ENCODE assay signal across 20 cellular contexts in genomic region chr6:41013473-41014153, GRCh38. TPM values are rescaled to one million over a fixed set of nuclear protein-coding genes. Genes with fewer than 3 reads are reported as not detected.
DNase-seq lines count a peak whose midpoint lies in the region; ATAC-seq and FAIRE-seq lines count a peak whose summit lies in the region.
"Had no signal": no experiment of that assay in that cellular context is flagged by ENCODE, and none has a peak within 500 bp of the region (broad histone marks: within the 10 kb centered on the region; RNA-seq: fewer than 3 reads in every experiment).

No MANE protein-coding gene starts in this region.

- in situ Hi-C loops in G401 (cut with HindIII; ENCODE audit: low sequenced_read_pairs) = no loop called here

- DNase-seq in G401 (ENCODE audit: low spot score) (peak; percentile 20), RCC 7860 (ENCODE audit: low spot score) (peak; percentile 70), kidney tubule cell (ENCODE audit: low spot score) (peak; percentile 95), renal cortical epithelial cell (ENCODE audit: low read depth) (peak; percentile 95)
- no peak for DNase-seq in activated T-cell treated with anti-CD3 and anti-CD28 coated beads, Interleukin-2, amount 50 U/mL, for 4 hours
- DNase-seq in stimulated activated naive CD8-positive, alpha-beta T cell treated with anti-CD3 and anti-CD28 coated beads, Interleukin-15, Interleukin-2, amounts not matched to agents 100 U/mL and 50 U/mL, for 24 hours = no peak
- DNase-seq: Calu3; CD4-positive, alpha-beta T cell; DND-41; GDM1; KBM-7; NCI-H1048; NCI-H1436 treated with DMSO at 0.1 percent for 48 hours; NCI-H2029 treated with DMSO at 0.1 percent for 48 hours; NCI-H2227 treated with DMSO at 0.1 percent for 48 hours; NCI-H526 had no signal

- no peaks in the 10 kb centered on the region for H3K9me3 Mint-ChIP-seq in activated T-cell treated with anti-CD3 and anti-CD28 coated beads, Interleukin-2, amount 50 U/mL, for 4 hours
- H3K9me3 Mint-ChIP-seq: CD4-positive, alpha-beta T cell; GM23338 had no signal

- no peak for ATAC-seq in activated T-cell treated with anti-CD3 and anti-CD28 coated beads, Interleukin-2, amount 50 U/mL, for 4 hours
- ATAC-seq in GM18870 (IDR thresholded peaks at IDR 0.05; ENCODE audit: unreplicated experiment) = no peak
- no peak for ATAC-seq in stimulated activated naive CD8-positive, alpha-beta T cell treated with anti-CD3 and anti-CD28 coated beads, Interleukin-15, Interleukin-2, amounts not matched to agents 100 U/mL and 50 U/mL, for 24 hours
- ATAC-seq: GM12878, GM23338 had no signal

- peaks cover 5% of the 10 kb centered on the region for H3K27me3 Mint-ChIP-seq in activated T-cell treated with anti-CD3 and anti-CD28 coated beads, Interleukin-2, amount 50 U/mL, for 4 hours (ENCODE audit: low read depth)
- H3K27me3 Mint-ChIP-seq: CD4-positive, alpha-beta T cell had no signal

- peak; percentile 96 for FAIRE-seq in RCC 7860 (lab: Jason Lieb, UNC)
- FAIRE-seq: GM12878 had no signal

- H3K4me3 Mint-ChIP-seq in activated T-cell treated with anti-CD3 and anti-CD28 coated beads, Interleukin-2, amount 50 U/mL, for 4 hours = no peak overlapping the region
- H3K4me3 Mint-ChIP-seq: B cell; CD4-positive, alpha-beta T cell; GM23338 had no signal

- H3K36me3 Mint-ChIP-seq in activated T-cell treated with anti-CD3 and anti-CD28 coated beads, Interleukin-2, amount 50 U/mL, for 4 hours (ENCODE audit: insufficient read depth) = no peaks in the 10 kb centered on the region

- no peaks in the 10 kb centered on the region for H3K4me1 Mint-ChIP-seq in activated T-cell treated with anti-CD3 and anti-CD28 coated beads, Interleukin-2, amount 50 U/mL, for 4 hours (ENCODE audit: low read depth)
- H3K4me1 Mint-ChIP-seq: B cell, GM23338 had no signal

RNA-seq across cellular contexts. Expression of gene UNC5CL, which starts 25.4 kb away (rescaled TPM):
- 0.71 TPM in 1 of 2 replicates, not detected in the other for total RNA-seq in G401 (2014; rRNA removed; shearing (Covaris generic))
- total RNA-seq in renal cortical epithelial cell = 2.4 and 9.6 TPM in 2 replicates
- total RNA-seq in activated T-cell treated with anti-CD3 and anti-CD28 coated beads, Interleukin-2, amount 50 U/mL, for 4 hours = 1 to 10 TPM; 1.0 to 1.4 (median 1.4) TPM

RNA-seq across cellular contexts. Expression of gene TSPO2, which starts 28.7 kb away (rescaled TPM):
- total RNA-seq in G401 (2014; rRNA removed; shearing (Covaris generic)) = not detected in 2 replicates
- not detected in 2 replicates for total RNA-seq in renal cortical epithelial cell
- not detected for total RNA-seq in activated T-cell treated with anti-CD3 and anti-CD28 coated beads, Interleukin-2, amount 50 U/mL, for 4 hours
- total RNA-seq: B cell; Calu3; CD4-positive, alpha-beta T cell; GM12878; GM23338 had no signal

RNA-seq across cellular contexts. Expression of gene APOBEC2, which starts 39.4 kb away (rescaled TPM):
- not detected in 2 replicates for total RNA-seq in G401 (2014; rRNA removed; shearing (Covaris generic))
- not detected in 2 replicates for total RNA-seq in renal cortical epithelial cell
- total RNA-seq in activated T-cell treated with anti-CD3 and anti-CD28 coated beads, Interleukin-2, amount 50 U/mL, for 4 hours = not detected
- total RNA-seq: B cell; Calu3; CD4-positive, alpha-beta T cell; GM12878; GM23338 had no signal

RNA-seq across cellular contexts. Expression of gene OARD1, which starts 58.5 kb away (rescaled TPM):
- 8.7 and 14.8 TPM in 2 replicates for total RNA-seq in G401 (2014; rRNA removed; shearing (Covaris generic))
- total RNA-seq in renal cortical epithelial cell = 10.1 and 17.1 TPM in 2 replicates
- 10 to 100 TPM; 28.1 to 33.2 (median 31.7) TPM for total RNA-seq in activated T-cell treated with anti-CD3 and anti-CD28 coated beads, Interleukin-2, amount 50 U/mL, for 4 hours

RNA-seq across cellular contexts. Expression of gene NFYA, which starts 59.2 kb away (rescaled TPM):
- total RNA-seq in G401 (2014; rRNA removed; shearing (Covaris generic)) = 21.2 and 26.8 TPM in 2 replicates
- 17.5 and 38.8 TPM in 2 replicates for total RNA-seq in renal cortical epithelial cell
- total RNA-seq in activated T-cell treated with anti-CD3 and anti-CD28 coated beads, Interleukin-2, amount 50 U/mL, for 4 hours = 10 to 100 TPM; 28.0 to 28.8 (median 28.6) TPM

Comparison
In these comparisons a context has a peak if more than half of its experiments do, and no peak if none do; other contexts are left out.
1. DNase-seq: peak in G401 (single experiment), RCC 7860 (single experiment), kidney tubule cell (single experiment) and renal cortical epithelial cell (single experiment); none in activated T-cell treated with anti-CD3 and anti-CD28 coated beads, Interleukin-2, amount 50 U/mL, for 4 hours (single experiment) and stimulated activated naive CD8-positive, alpha-beta T cell treated with anti-CD3 and anti-CD28 coated beads, Interleukin-15, Interleukin-2, amounts not matched to agents 100 U/mL and 50 U/mL, for 24 hours (single experiment).